Comparison of ENCODE assay signal across 1 cellular context in genomic region chr9:92154016-92154415, GRCh38.
TF ChIP-seq lines count a peak whose summit lies in the region.

No MANE protein-coding gene starts in this region.

TF ChIP-seq in IMR-90, 13 proteins besides CTCF, POLR2A, EP300 and RAD21:
- TF ChIP-seq MAFK (IDR thresholded peaks at IDR 0.05; ENCODE audit: low read depth, low read length) = no peak
- no peak for TF ChIP-seq NFE2L2 (IDR thresholded peaks at IDR 0.05; ENCODE audit: low read depth, low read length)
